9 cellular contexts compared by ENCODE assay signal in the genomic region with DNA sequence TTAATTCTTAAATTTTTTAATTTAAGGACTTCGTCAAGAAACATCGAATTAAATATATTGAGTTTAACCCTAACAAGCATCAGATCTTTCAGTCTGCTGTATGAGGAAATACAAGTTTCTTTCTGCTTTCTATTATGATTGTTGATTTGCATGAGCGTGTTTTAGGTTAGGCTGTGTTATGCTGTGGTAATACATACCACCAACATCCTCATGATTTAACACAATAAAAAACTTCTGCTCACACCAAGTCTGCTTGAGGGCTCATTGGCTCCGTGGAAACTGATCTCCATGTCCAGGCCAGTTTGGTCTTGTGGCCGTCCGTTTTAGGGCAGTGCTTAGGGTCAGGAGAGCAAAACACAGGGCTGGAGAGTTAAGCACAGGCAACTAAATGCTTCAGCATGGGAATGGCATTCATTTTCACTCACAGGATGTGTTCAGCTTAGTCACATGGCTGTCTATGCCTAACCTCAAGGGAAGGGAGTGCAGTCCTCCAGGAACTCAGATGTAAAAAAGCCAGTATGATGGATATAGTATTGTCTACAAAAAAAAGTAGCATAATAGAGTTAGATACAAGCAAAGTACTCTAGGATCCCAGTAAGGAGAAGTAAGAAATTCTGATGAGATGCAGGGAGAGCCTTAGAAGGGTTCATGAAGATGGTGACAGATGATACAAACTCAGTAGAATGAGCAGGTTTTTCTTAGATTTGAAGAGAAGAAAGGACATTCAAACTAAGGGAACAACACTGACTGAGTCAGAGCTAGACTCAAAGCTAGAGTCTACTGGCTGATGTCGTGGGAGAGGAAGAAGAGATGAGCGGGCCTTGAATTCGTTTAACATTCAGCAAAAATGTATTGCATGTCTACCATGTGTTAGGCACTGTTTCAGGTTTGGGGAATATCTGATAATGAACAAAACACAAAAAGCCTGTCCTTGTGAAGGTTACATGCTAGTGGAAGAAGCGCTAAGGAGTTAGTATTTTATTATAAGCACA. TPM values are rescaled to one million over a fixed set of nuclear protein-coding genes. Genes with fewer than 3 reads are reported as not detected.
A peak's percentile ranks its signal among the peaks of the same experiment; 100 is the strongest.
DNase-seq lines count a peak whose midpoint lies in the region; ATAC-seq and TF ChIP-seq lines count a peak whose summit lies in the region.
"Had no signal": no experiment of that assay in that cellular context is flagged by ENCODE, and none has a peak within 500 bp of the region (broad histone marks: within the 10 kb centered on the region; RNA-seq: fewer than 3 reads in every experiment).

No MANE protein-coding gene starts in this region.

- DNase-seq in activated CD4-positive, alpha-beta T cell treated with anti-CD3 and anti-CD28 coated beads for 36 hours: peak; percentile 43
- DNase-seq in activated CD4-positive, alpha-beta T cell treated with anti-CD3 and anti-CD28 coated beads for 1 hour: no peak
- DNase-seq in activated B cell treated with CpG ODN at 0.5 μM for 24 hours (no peak), glutamatergic neuron (no peak), hypothalamus (lab: John Stamatoyannopoulos, UW) (no peak)
- DNase-seq in stimulated activated naive CD8-positive, alpha-beta T cell treated with anti-CD3 and anti-CD28 coated beads, Interleukin-15, Interleukin-2, amounts not matched to agents 100 U/mL and 50 U/mL, for 24 hours: no peak
- DNase-seq: pancreas had no signal

- POLR2A ChIA-PET in activated CD4-positive, alpha-beta T cell treated with anti-CD3 and anti-CD28 coated beads for 36 hours (lab: Charles Lee): interaction anchor here (0.6 to 0.7 kb wide), 2 partner anchors 10 to 11 kb away, joined by 3 to 4 read pairs; no protein-coding TSS in a partner anchor
- POLR2A ChIA-PET in activated B cell treated with CpG ODN at 0.5 μM for 24 hours (lab: Charles Lee): interaction anchor here (0.9 kb wide), 1 partner anchor 15 kb away, joined by 3 read pairs; no protein-coding TSS in a partner anchor

- CTCF ChIA-PET in activated CD4-positive, alpha-beta T cell treated with anti-CD3 and anti-CD28 coated beads for 36 hours (lab: Charles Lee): interaction anchor here (0.5 to 2.2 kb wide), 5 partner anchors 8 to 708 kb away, joined by 4 to 11 read pairs (median 4); no protein-coding TSS in a partner anchor
- CTCF ChIA-PET in activated B cell treated with CpG ODN at 0.5 μM for 24 hours (lab: Charles Lee): interaction anchor here (1.0 to 2.0 kb wide), 2 partner anchors 10 to 11 kb away, joined by 3 to 12 read pairs; no protein-coding TSS in a partner anchor

- H3K27me3 Mint-ChIP-seq in activated CD4-positive, alpha-beta T cell treated with anti-CD3 and anti-CD28 coated beads for 36 hours: no peaks in the 10 kb centered on the region
- H3K27me3 Mint-ChIP-seq in activated B cell treated with CpG ODN at 0.5 μM for 24 hours (no peaks in the 10 kb centered on the region), glutamatergic neuron (ENCODE audit: unreplicated experiment) (peaks cover 3% of the 10 kb centered on the region)

- TF ChIP-seq CTCF in activated B cell treated with CpG ODN at 0.5 μM for 24 hours (IDR thresholded peaks at IDR 0.05): no peak
- no peak for TF ChIP-seq CTCF in glutamatergic neuron (IDR thresholded peaks at IDR 0.05; ENCODE audit: partially characterized antibody, unreplicated experiment)

- ATAC-seq in activated CD4-positive, alpha-beta T cell treated with anti-CD3 and anti-CD28 coated beads for 36 hours: peak; percentile 94
- peak; percentile 37 for ATAC-seq in activated B cell treated with CpG ODN at 0.5 μM for 24 hours (ENCODE audit: low read depth)
- peak; percentile 89 for ATAC-seq in stimulated activated naive CD8-positive, alpha-beta T cell treated with anti-CD3 and anti-CD28 coated beads, Interleukin-15, Interleukin-2, amounts not matched to agents 100 U/mL and 50 U/mL, for 24 hours
- ATAC-seq in HG02571 (IDR thresholded peaks at IDR 0.05; ENCODE audit: unreplicated experiment): no peak
- ATAC-seq in GM19035 (IDR thresholded peaks at IDR 0.05; ENCODE audit: unreplicated experiment): no peak

- peak overlapping the region; percentile 17 for H3K4me3 Mint-ChIP-seq in activated CD4-positive, alpha-beta T cell treated with anti-CD3 and anti-CD28 coated beads for 36 hours
- H3K4me3 Mint-ChIP-seq in activated B cell treated with CpG ODN at 0.5 μM for 24 hours (peak overlapping the region; percentile 3), glutamatergic neuron (ENCODE audit: unreplicated experiment) (peak overlapping the region; percentile 4)

- H3K27ac Mint-ChIP-seq in activated CD4-positive, alpha-beta T cell treated with anti-CD3 and anti-CD28 coated beads for 36 hours: peak overlapping the region; percentile 92
- H3K27ac Mint-ChIP-seq in activated B cell treated with CpG ODN at 0.5 μM for 24 hours: peak overlapping the region; percentile 9
- H3K27ac Mint-ChIP-seq in glutamatergic neuron (ENCODE audit: unreplicated experiment): peak overlapping the region; percentile 83

- no peaks in the 10 kb centered on the region for H3K9me3 Mint-ChIP-seq in activated CD4-positive, alpha-beta T cell treated with anti-CD3 and anti-CD28 coated beads for 36 hours (ENCODE audit: low read depth)
- no peaks in the 10 kb centered on the region for H3K9me3 Mint-ChIP-seq in activated B cell treated with CpG ODN at 0.5 μM for 24 hours
- H3K9me3 Mint-ChIP-seq in glutamatergic neuron (ENCODE audit: unreplicated experiment): no peaks in the 10 kb centered on the region

- H3K4me1 Mint-ChIP-seq in activated CD4-positive, alpha-beta T cell treated with anti-CD3 and anti-CD28 coated beads for 36 hours: peaks cover 63% of the 10 kb centered on the region
- peaks cover 57% of the 10 kb centered on the region for H3K4me1 Mint-ChIP-seq in activated B cell treated with CpG ODN at 0.5 μM for 24 hours
- H3K4me1 Mint-ChIP-seq in glutamatergic neuron (ENCODE audit: low read depth, unreplicated experiment): peaks cover 35% of the 10 kb centered on the region

- peaks cover 5% of the 10 kb centered on the region for H3K36me3 Mint-ChIP-seq in activated CD4-positive, alpha-beta T cell treated with anti-CD3 and anti-CD28 coated beads for 36 hours (ENCODE audit: low read depth)
- H3K36me3 Mint-ChIP-seq in activated B cell treated with CpG ODN at 0.5 μM for 24 hours (ENCODE audit: low read depth): peaks cover 17% of the 10 kb centered on the region
- no peaks in the 10 kb centered on the region for H3K36me3 Mint-ChIP-seq in glutamatergic neuron (ENCODE audit: unreplicated experiment)

- intact Hi-C loops in activated CD4-positive, alpha-beta T cell treated with anti-CD3 and anti-CD28 coated beads for 36 hours (cut with DNase I, micrococcal nuclease): no loop called here
- intact Hi-C loops in activated B cell treated with CpG ODN at 0.5 μM for 24 hours (cut with micrococcal nuclease): no loop called here

RNA-seq across cellular contexts. Expression of a gene that starts 16.3 kb away (rescaled TPM):
- total RNA-seq in activated CD4-positive, alpha-beta T cell treated with anti-CD3 and anti-CD28 coated beads for 36 hours: 10 to 100 TPM; 57.3 to 64.9 TPM
- total RNA-seq in activated B cell treated with CpG ODN at 0.5 μM for 24 hours: 97.1 and 110 TPM in 2 replicates
- 110 TPM for total RNA-seq in glutamatergic neuron (ENCODE audit: unreplicated experiment)

Comparison
In these comparisons a context has a peak if more than half of its experiments do, and no peak if none do; other contexts are left out.
1. ATAC-seq: peak in activated CD4-positive, alpha-beta T cell treated with anti-CD3 and anti-CD28 coated beads for 36 hours (single experiment), activated B cell treated with CpG ODN at 0.5 μM for 24 hours (single experiment) and stimulated activated naive CD8-positive, alpha-beta T cell treated with anti-CD3 and anti-CD28 coated beads, Interleukin-15, Interleukin-2, amounts not matched to agents 100 U/mL and 50 U/mL, for 24 hours (single experiment); none in HG02571 (single experiment) and GM19035 (single experiment).
2. H3K27ac Mint-ChIP-seq: peak in every context shown above with its lines; median percentile 92 in activated CD4-positive, alpha-beta T cell treated with anti-CD3 and anti-CD28 coated beads for 36 hours; 83 in glutamatergic neuron; 9 in activated B cell treated with CpG ODN at 0.5 μM for 24 hours.
3. Peak in every context shown above with its lines, with median percentiles within 50 percentile points of each other: H3K4me3 Mint-ChIP-seq.